8 cellular contexts compared by ENCODE assay signal in genomic region chr6:130020106-130020851, GRCh38. TPM values are rescaled to one million over a fixed set of nuclear protein-coding genes. Genes with fewer than 3 reads are reported as not detected.
DNase-seq lines count a peak whose midpoint lies in the region; ATAC-seq and TF ChIP-seq lines count a peak whose summit lies in the region.

No MANE protein-coding gene starts in this region.

- DNase-seq in CD4-positive, alpha-beta T cell: peak; percentile 15 to 59 (median 28)
- DNase-seq in activated CD4-positive, alpha-beta T cell treated with anti-CD3 and anti-CD28 coated beads, Interleukin-2, amount 10 ng/mL, durations not matched to agents 7 days and 5 days: peak; percentile 54
- DNase-seq in ecto neural progenitor cell (ENCODE audit: low spot score): peak; percentile 57
- peak; percentile 27 for DNase-seq in medulla oblongata (ENCODE audit: extremely low spot score)
- DNase-seq in GOT3 (lab: John Stamatoyannopoulos, UW): no peak
- no peak for DNase-seq in dedifferentiated amniotic fluid mesenchymal stem cell (ENCODE audit: extremely low spot score)

- intact Hi-C loops in CD4-positive, alpha-beta T cell (cut with DNase I, micrococcal nuclease): loop anchor here (2.0 to 5.0 kb wide), 5 partner anchors 83 to 523 kb away; no protein-coding TSS in a partner anchor

- peak overlapping the region; percentile 96 for H3K27ac Mint-ChIP-seq in CD4-positive, alpha-beta T cell
- H3K27ac Mint-ChIP-seq in activated CD4-positive, alpha-beta T cell treated with anti-CD3 and anti-CD28 coated beads, Interleukin-2, amount 10 ng/mL, durations not matched to agents 7 days and 5 days: peak overlapping the region; percentile 98
- H3K27ac Mint-ChIP-seq in stimulated activated memory B cell treated with anti-CD40 and anti-IgM and Interleukin-4, amounts not matched to agents 10 μg/mL and 1 μg/mL and 100 μg/mL, for 72 hours: peak overlapping the region; percentile 94

- H3K4me1 Mint-ChIP-seq in CD4-positive, alpha-beta T cell (ENCODE audit: low read depth): peaks cover 44% of the 10 kb centered on the region
- H3K4me1 Mint-ChIP-seq in activated CD4-positive, alpha-beta T cell treated with anti-CD3 and anti-CD28 coated beads, Interleukin-2, amount 10 ng/mL, durations not matched to agents 7 days and 5 days: peaks cover 28% of the 10 kb centered on the region
- H3K4me1 Mint-ChIP-seq in stimulated activated memory B cell treated with anti-CD40 and anti-IgM and Interleukin-4, amounts not matched to agents 10 μg/mL and 1 μg/mL and 100 μg/mL, for 72 hours: peaks cover 32% of the 10 kb centered on the region

- no peaks in the 10 kb centered on the region for H3K9me3 Mint-ChIP-seq in CD4-positive, alpha-beta T cell
- H3K9me3 Mint-ChIP-seq in activated CD4-positive, alpha-beta T cell treated with anti-CD3 and anti-CD28 coated beads, Interleukin-2, amount 10 ng/mL, durations not matched to agents 7 days and 5 days: no peaks in the 10 kb centered on the region
- no peaks in the 10 kb centered on the region for H3K9me3 Mint-ChIP-seq in stimulated activated memory B cell treated with anti-CD40 and anti-IgM and Interleukin-4, amounts not matched to agents 10 μg/mL and 1 μg/mL and 100 μg/mL, for 72 hours

- no peaks in the 10 kb centered on the region for H3K9me3 ChIP-seq in CD4-positive, alpha-beta T cell (ENCODE audit: control insufficient read depth, low read length)

- H3K27me3 Mint-ChIP-seq in CD4-positive, alpha-beta T cell: no peaks in the 10 kb centered on the region
- H3K27me3 Mint-ChIP-seq in activated CD4-positive, alpha-beta T cell treated with anti-CD3 and anti-CD28 coated beads, Interleukin-2, amount 10 ng/mL, durations not matched to agents 7 days and 5 days: no peaks in the 10 kb centered on the region
- H3K27me3 Mint-ChIP-seq in stimulated activated memory B cell treated with anti-CD40 and anti-IgM and Interleukin-4, amounts not matched to agents 10 μg/mL and 1 μg/mL and 100 μg/mL, for 72 hours: no peaks in the 10 kb centered on the region

- H3K27ac ChIP-seq in CD4-positive, alpha-beta T cell (ENCODE audit: low read depth, low read length): peak overlapping the region; percentile 71

- TF ChIP-seq CTCF in CD4-positive, alpha-beta T cell (IDR thresholded peaks at IDR 0.05): no peak

- no peaks in the 10 kb centered on the region for H3K27me3 ChIP-seq in CD4-positive, alpha-beta T cell (ENCODE audit: control insufficient read depth, insufficient read depth, low read length)

- CTCF ChIA-PET in CD4-positive, alpha-beta T cell (lab: Charles Lee): interaction anchor here (1.0 to 1.8 kb wide), 6 partner anchors 18 to 422 kb away, joined by 3 to 13 read pairs (median 3); no protein-coding TSS in a partner anchor
- CTCF ChIA-PET in activated CD4-positive, alpha-beta T cell treated with anti-CD3 and anti-CD28 coated beads, Interleukin-2, amount 10 ng/mL, durations not matched to agents 7 days and 5 days (lab: Charles Lee): interaction anchor here (0.6 to 1.4 kb wide), 3 partner anchors 11 to 413 kb away, joined by 3 to 9 read pairs (median 5); no protein-coding TSS in a partner anchor

- POLR2A ChIA-PET in CD4-positive, alpha-beta T cell (lab: Charles Lee): interaction anchor here (1.0 to 3.5 kb wide), 10 partner anchors 10 to 530 kb away, joined by 3 to 33 read pairs (median 6); partner anchors contain the start of gene SAMD3
- POLR2A ChIA-PET in activated CD4-positive, alpha-beta T cell treated with anti-CD3 and anti-CD28 coated beads, Interleukin-2, amount 10 ng/mL, durations not matched to agents 7 days and 5 days (lab: Charles Lee): no interaction called here

- peaks cover 26% of the 10 kb centered on the region for H3K36me3 Mint-ChIP-seq in CD4-positive, alpha-beta T cell (ENCODE audit: low read depth)
- peaks cover 20% of the 10 kb centered on the region for H3K36me3 Mint-ChIP-seq in activated CD4-positive, alpha-beta T cell treated with anti-CD3 and anti-CD28 coated beads, Interleukin-2, amount 10 ng/mL, durations not matched to agents 7 days and 5 days (ENCODE audit: low read depth)
- H3K36me3 Mint-ChIP-seq in stimulated activated memory B cell treated with anti-CD40 and anti-IgM and Interleukin-4, amounts not matched to agents 10 μg/mL and 1 μg/mL and 100 μg/mL, for 72 hours: peaks cover 4% of the 10 kb centered on the region

- H3K4me3 Mint-ChIP-seq in CD4-positive, alpha-beta T cell: peak overlapping the region; percentile 100
- peak overlapping the region; percentile 95 for H3K4me3 Mint-ChIP-seq in activated CD4-positive, alpha-beta T cell treated with anti-CD3 and anti-CD28 coated beads, Interleukin-2, amount 10 ng/mL, durations not matched to agents 7 days and 5 days
- peak overlapping the region; percentile 92 for H3K4me3 Mint-ChIP-seq in stimulated activated memory B cell treated with anti-CD40 and anti-IgM and Interleukin-4, amounts not matched to agents 10 μg/mL and 1 μg/mL and 100 μg/mL, for 72 hours

- ATAC-seq in CD4-positive, alpha-beta T cell (ENCODE audit: poor library complexity): peak; percentile 22
- peak; percentile 14 for ATAC-seq in HG03045 (IDR thresholded peaks at IDR 0.05; ENCODE audit: unreplicated experiment)
- peak; percentile 51 for ATAC-seq in stimulated activated memory B cell treated with anti-CD40 and anti-IgM and Interleukin-4, amounts not matched to agents 10 μg/mL and 1 μg/mL and 100 μg/mL, for 72 hours

RNA-seq across cellular contexts. Expression of gene L3MBTL3, which starts 1.9 kb away (rescaled TPM):
- 10 to 100 TPM; 29.0 to 30.1 TPM for total RNA-seq in CD4-positive, alpha-beta T cell
- 10 to 100 TPM; 13.5 to 17.1 TPM for total RNA-seq in activated CD4-positive, alpha-beta T cell treated with anti-CD3 and anti-CD28 coated beads, Interleukin-2, amount 10 ng/mL, durations not matched to agents 7 days and 5 days

Comparison
In these comparisons a context has a peak if more than half of its experiments do, and no peak if none do; other contexts are left out.
1. DNase-seq: peak in CD4-positive, alpha-beta T cell (10 of 10), activated CD4-positive, alpha-beta T cell treated with anti-CD3 and anti-CD28 coated beads, Interleukin-2, amount 10 ng/mL, durations not matched to agents 7 days and 5 days (single experiment), ecto neural progenitor cell (single experiment) and medulla oblongata (single experiment); none in GOT3 (single experiment) and dedifferentiated amniotic fluid mesenchymal stem cell (single experiment).
2. Peak in every context shown above with its lines, with median percentiles within 50 percentile points of each other: ATAC-seq, H3K27ac Mint-ChIP-seq and H3K4me3 Mint-ChIP-seq.